In the genomic region with DNA sequence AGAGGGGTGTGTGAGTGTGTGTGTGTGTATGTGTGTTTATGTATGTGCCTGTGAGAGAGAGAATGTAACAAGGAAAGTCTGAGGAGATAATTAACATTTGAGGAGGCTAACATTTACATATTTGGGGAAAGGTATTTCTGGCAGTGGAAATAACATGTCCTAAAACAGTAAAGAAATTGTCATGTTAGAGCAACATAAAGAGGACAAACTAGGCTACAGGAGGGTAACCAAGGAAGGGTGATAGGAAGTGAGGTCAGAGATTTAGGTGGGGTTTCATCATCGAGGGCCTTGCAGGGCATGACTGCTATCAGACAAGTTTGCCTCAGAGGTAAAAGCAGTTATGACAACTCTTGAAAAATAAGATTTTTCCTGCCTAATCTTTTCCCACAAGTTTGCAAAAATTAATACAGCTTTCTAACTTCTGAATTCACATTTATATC, we compare ENCODE assay signal across 19 cellular contexts. TPM values are rescaled to one million over a fixed set of nuclear protein-coding genes. Genes with fewer than 3 reads are reported as not detected.
"Had no signal": no experiment of that assay in that cellular context is flagged by ENCODE, and none has a peak within 500 bp of the region (broad histone marks: within the 10 kb centered on the region; RNA-seq: fewer than 3 reads in every experiment).

No MANE protein-coding gene starts in this region.

- H2AFZ ChIP-seq: parathyroid adenoma had no signal

- H3K36me3 Mint-ChIP-seq: activated naive CD4-positive, alpha-beta T cell treated with anti-CD3 and anti-CD28 coated beads, Interleukin-2, amount 50 U/mL, for 72 hours had no signal

- DNase-seq: activated B cell treated with CpG ODN at 0.5 μM for 24 hours; activated CD4-positive, alpha-beta T cell treated with anti-CD3 and anti-CD28 coated beads, Interleukin-2, amount 50 U/mL, for 1 hour; amniotic stem cell; body of pancreas; central memory CD4-positive, alpha-beta T cell; cortex of kidney; effector memory CD4-positive, alpha-beta T cell; hypothalamus; thyroid gland; uterus had no signal

- H3K27ac ChIP-seq: body of pancreas, epithelial cell of prostate, parathyroid adenoma, skin epidermis, thyroid gland, uterus had no signal

- H3K27me3 ChIP-seq: body of pancreas, thyroid gland, uterus had no signal

- H3K4me3 ChIP-seq: body of pancreas, skin epidermis, thyroid gland, uterus had no signal

- H3K36me3 ChIP-seq: thyroid gland, uterus had no signal

- H3K9me3 ChIP-seq: body of pancreas, thyroid gland, uterus had no signal

- H3K4me1 Mint-ChIP-seq: activated B cell treated with CpG ODN at 0.5 μM for 24 hours had no signal

- H3K9ac ChIP-seq: parathyroid adenoma had no signal

- ATAC-seq: activated naive CD4-positive, alpha-beta T cell treated with anti-CD3 and anti-CD28 coated beads, Interleukin-2, amount 50 U/mL, for 72 hours; body of pancreas had no signal

- H3K27me3 Mint-ChIP-seq: activated B cell treated with CpG ODN at 0.5 μM for 24 hours had no signal

- H3K79me2 ChIP-seq: parathyroid adenoma had no signal

- H3K4me3 Mint-ChIP-seq: activated B cell treated with CpG ODN at 0.5 μM for 24 hours; T-helper 2 cell treated with Interferon-gamma antibody and Interleukin-4, amounts not matched to agents 5 μg/mL and 100 μg/mL, for 36 hours had no signal

- H3K4me1 ChIP-seq: body of pancreas, parathyroid adenoma, thyroid gland, uterus had no signal

- H3K27ac Mint-ChIP-seq: activated B cell treated with CpG ODN at 0.5 μM for 24 hours; activated naive CD4-positive, alpha-beta T cell treated with anti-CD3 and anti-CD28 coated beads, Interleukin-2, amount 50 U/mL, for 72 hours; T-helper 2 cell treated with Interferon-gamma antibody and Interleukin-4, amounts not matched to agents 5 μg/mL and 100 μg/mL, for 36 hours had no signal

RNA-seq across cellular contexts. Expression of gene RHAG, which starts 30.3 kb away (rescaled TPM):
- total RNA-seq: activated B cell treated with CpG ODN at 0.5 μM for 24 hours; activated CD8-positive, alpha-beta memory T cell treated with anti-CD3 and anti-CD28 coated beads for 36 hours; activated naive CD4-positive, alpha-beta T cell treated with anti-CD3 and anti-CD28 coated beads, Interleukin-2, amount 50 U/mL, for 72 hours; body of pancreas; glomerular endothelial cell; lower leg skin; myocyte; thyroid gland had no signal

RNA-seq across cellular contexts. Expression of gene CRISP2, which starts 46.4 kb away (rescaled TPM):
- total RNA-seq: activated B cell treated with CpG ODN at 0.5 μM for 24 hours; activated CD8-positive, alpha-beta memory T cell treated with anti-CD3 and anti-CD28 coated beads for 36 hours; activated naive CD4-positive, alpha-beta T cell treated with anti-CD3 and anti-CD28 coated beads, Interleukin-2, amount 50 U/mL, for 72 hours; body of pancreas; glomerular endothelial cell; myocyte; uterus had no signal
